Comparison of ENCODE assay signal across 11 cellular contexts in genomic region chr1:41486892-41487728, GRCh38. TPM values are rescaled to one million over a fixed set of nuclear protein-coding genes. Genes with fewer than 3 reads are reported as not detected.
DNase-seq lines count a peak whose midpoint lies in the region; ATAC-seq and TF ChIP-seq lines count a peak whose summit lies in the region.
"Had no signal": no experiment of that assay in that cellular context is flagged by ENCODE, and none has a peak within 500 bp of the region (broad histone marks: within the 10 kb centered on the region; RNA-seq: fewer than 3 reads in every experiment).

No MANE protein-coding gene starts in this region.

- no peak overlapping the region for H3K27ac ChIP-seq in lower lobe of right lung

- H3K4me3 ChIP-seq in lower lobe of right lung, result no peak overlapping the region

- H3K36me3 ChIP-seq in lower lobe of right lung, result no peaks in the 10 kb centered on the region

- peak; percentile 39 for DNase-seq in ACHN
- DNase-seq in SKM-1 treated with dmso at 0.1 percent for 144 hours (lab: John Stamatoyannopoulos, UW; ENCODE audit: unreplicated experiment), result peak; percentile 80
- DNase-seq in lower lobe of right lung, result peak; percentile 25
- DNase-seq in GDM1 (lab: John Stamatoyannopoulos, UW), result no peak
- DNase-seq in foreskin melanocyte, result no peak
- DNase-seq: activated naive CD8-positive, alpha-beta T cell treated with anti-CD3 and anti-CD28 coated beads, Interleukin-2, amount 10 ng/mL, durations not matched to agents 7 days and 5 days; NCI-H187 treated with DMSO at 0.1 percent for 48 hours; stimulated activated CD8-positive, alpha-beta memory T cell treated with anti-CD3 and anti-CD28 coated beads, Interleukin-4, amount 100 ng/mL, for 48 hours had no signal

- in situ Hi-C loops in ACHN (cut with HindIII; ENCODE audit: low pct_ligation_motif_present, low pct_unique_long_range_greater_than_20kb, low sequenced_read_pairs), result no loop called here

- no peaks in the 10 kb centered on the region for H3K27me3 ChIP-seq in lower lobe of right lung (ENCODE audit: low read depth)

- H3K4me1 ChIP-seq in lower lobe of right lung, result peaks cover 64% of the 10 kb centered on the region

- no peak for TF ChIP-seq CTCF in lower lobe of right lung (IDR thresholded peaks at IDR 0.05)

- ATAC-seq in GM19025 (IDR thresholded peaks at IDR 0.05; ENCODE audit: low read depth, unreplicated experiment) (peak; percentile 60), lower lobe of right lung (no peak), HG03354 (IDR thresholded peaks at IDR 0.05; ENCODE audit: poor library complexity, severe bottlenecking, unreplicated experiment) (no peak), HG03521 (IDR thresholded peaks at IDR 0.05; ENCODE audit: unreplicated experiment) (no peak)

- no peaks in the 10 kb centered on the region for H3K9me3 ChIP-seq in lower lobe of right lung

- intact Hi-C loops in lower lobe of right lung (cut with DNase I), result no loop called here

RNA-seq across cellular contexts. Expression of gene EDN2, which starts 2.6 kb away (rescaled TPM):
- total RNA-seq in lower lobe of right lung, result 2.1 TPM
- total RNA-seq: activated naive CD8-positive, alpha-beta T cell treated with anti-CD3 and anti-CD28 coated beads, Interleukin-2, amount 10 ng/mL, durations not matched to agents 7 days and 5 days had no signal

Comparison
In these comparisons a context has a peak if more than half of its experiments do, and no peak if none do; other contexts are left out.
1. DNase-seq: peak in ACHN (single experiment), SKM-1 treated with dmso at 0.1 percent for 144 hours (single experiment) and lower lobe of right lung (single experiment); none in GDM1 (single experiment) and foreskin melanocyte (single experiment).